In the genomic region with DNA sequence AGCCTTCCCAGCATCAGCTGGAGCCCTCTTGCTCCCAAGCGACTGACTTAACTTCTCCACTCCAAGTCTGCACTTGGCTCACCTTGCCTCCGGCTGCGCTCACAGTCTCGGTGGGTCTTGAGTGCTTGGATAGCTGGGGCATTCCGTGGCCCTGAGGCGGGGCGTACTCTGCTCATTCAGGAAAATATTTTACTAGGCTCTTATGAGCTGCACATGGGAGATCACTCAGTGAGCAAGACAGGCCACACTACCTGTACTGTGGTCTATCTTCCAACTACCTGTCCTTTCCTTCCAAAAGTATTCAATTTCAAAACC, we compare ENCODE assay signal across 23 cellular contexts.
DNase-seq lines count a peak whose midpoint lies in the region; ATAC-seq and TF ChIP-seq lines count a peak whose summit lies in the region.
"Had no signal": no experiment of that assay in that cellular context is flagged by ENCODE, and none has a peak within 500 bp of the region (broad histone marks: within the 10 kb centered on the region; RNA-seq: fewer than 3 reads in every experiment).

No MANE protein-coding gene starts in this region.

- peak overlapping the region; percentile 71 for H3K4me2 ChIP-seq in BLaER1

- DNase-seq in DMS153 (lab: John Stamatoyannopoulos, UW) (peak; percentile 41), NCI-H187 (lab: John Stamatoyannopoulos, UW) (peak; percentile 21 to 71), NK-92 (lab: John Stamatoyannopoulos, UW; ENCODE audit: unreplicated experiment) (no peak)
- DNase-seq: activated CD4-positive, alpha-beta T cell treated with anti-CD3 and anti-CD28 coated beads, Interleukin-2, amount 50 U/mL, for 48 hours; activated CD4-positive, CD25-positive, alpha-beta regulatory T cell treated with anti-CD3 and anti-CD28 coated beads, Interleukin-2, amount 50 U/mL, for 72 hours; activated T-cell treated with anti-CD3 and anti-CD28 coated beads, Interleukin-2, amount 50 U/mL, for 72 hours; KBM-7; natural killer cell; NCI-H524 treated with DMSO at 0.1 percent for 48 hours; occipital lobe; psoas muscle; stimulated activated CD4-positive, alpha-beta T cell treated with anti-CD3 and anti-CD28 coated beads, Interleukin-4, amount 100 ng/mL, for 1 hour; stomach; T-helper 17 cell had no signal

- no peak overlapping the region for H3K4me3 ChIP-seq in BLaER1
- H3K4me3 ChIP-seq: ascending aorta, gastroesophageal sphincter, mucosa of descending colon, psoas muscle, stomach, vagina had no signal

- no peaks in the 10 kb centered on the region for H4K20me1 ChIP-seq in BLaER1

- no peaks in the 10 kb centered on the region for H3K9me3 ChIP-seq in BLaER1
- H3K9me3 ChIP-seq: ascending aorta, gastroesophageal sphincter, mucosa of descending colon, psoas muscle, stomach, vagina had no signal

- H3K27ac ChIP-seq in BLaER1 = 0 out of 2 replicates have a peak overlapping the region, but pooled peaks have one; percentile 16
- H3K27ac ChIP-seq in VCaP = peak overlapping the region; percentile 89
- H3K27ac ChIP-seq: ascending aorta, gastroesophageal sphincter, psoas muscle, stomach, vagina had no signal

- H3K4me1 ChIP-seq in BLaER1 = peaks cover 43% of the 10 kb centered on the region
- H3K4me1 ChIP-seq: ascending aorta, gastroesophageal sphincter, stomach, vagina had no signal

- TF ChIP-seq CTCF in VCaP (conservative IDR thresholded peaks at IDR 0.05) = no peak

- ATAC-seq in GM18498 (IDR thresholded peaks at IDR 0.05; ENCODE audit: unreplicated experiment) = no peak
- no peak for ATAC-seq in GM18511 (IDR thresholded peaks at IDR 0.05; ENCODE audit: unreplicated experiment)
- ATAC-seq: activated T-cell treated with anti-CD3 and anti-CD28 coated beads, Interleukin-2, amount 50 U/mL, for 72 hours; gastroesophageal sphincter; natural killer cell; Right ventricle myocardium inferior; T-helper 17 cell had no signal

- no peaks in the 10 kb centered on the region for H3K36me3 ChIP-seq in BLaER1
- H3K36me3 ChIP-seq: ascending aorta, gastroesophageal sphincter, stomach, vagina had no signal

- H3K9ac ChIP-seq in BLaER1 = no peak overlapping the region

- no peaks in the 10 kb centered on the region for H3K27me3 ChIP-seq in BLaER1
- H3K27me3 ChIP-seq: ascending aorta, stomach, vagina had no signal
